In the genomic region with DNA sequence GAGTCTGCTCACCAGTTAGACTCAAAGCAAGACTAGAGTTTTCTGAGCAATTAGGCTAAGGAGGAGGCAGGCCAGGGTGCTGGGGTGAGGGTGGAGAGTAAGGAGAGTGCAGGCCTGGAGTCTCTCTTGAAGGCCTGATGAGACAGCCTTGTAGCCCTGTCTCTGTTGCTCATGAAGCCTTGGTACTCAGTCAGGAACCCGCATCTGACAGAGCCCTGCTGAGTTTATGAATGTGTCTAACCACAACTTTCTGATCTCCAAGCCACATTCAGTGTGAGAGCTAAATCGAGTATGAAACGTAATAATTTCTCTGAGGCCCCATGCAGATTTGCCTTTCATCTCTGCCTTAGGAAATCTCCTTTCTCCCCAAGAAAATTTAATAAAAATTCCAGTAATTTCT, we compare ENCODE assay signal across 8 cellular contexts.
DNase-seq lines count a peak whose midpoint lies in the region; ATAC-seq and TF ChIP-seq lines count a peak whose summit lies in the region.

No MANE protein-coding gene starts in this region.

- H3K27ac ChIP-seq in HCT116 (ENCODE audit: low read depth, low read length) (no peak overlapping the region), OCI-LY3 (ENCODE audit: low read length) (no peak overlapping the region), layer of hippocampus (ENCODE audit: low read depth, low read length) (peak overlapping the region; percentile 83)

- H4K20me1 ChIP-seq in HCT116 (ENCODE audit: insufficient read depth) (no peaks in the 10 kb centered on the region), OCI-LY3 (ENCODE audit: insufficient read depth, low read length) (peaks cover 18% of the 10 kb centered on the region; the same call in 1 of the 2 replicates)

- H3K4me1 ChIP-seq in HCT116 (ENCODE audit: control insufficient read depth in 1 of 2, insufficient read depth in 2 of 2, low read length in 2 of 2) (peaks cover 2 to 4% of the 10 kb centered on the region in 2 experiments; a peak in 3 of 4 replicates), OCI-LY3 (ENCODE audit: low read length) (peaks cover 39% of the 10 kb centered on the region)

- H2AFZ ChIP-seq in HCT116 (ENCODE audit: low read depth, low read length, poor library complexity, severe bottlenecking) (no peak overlapping the region), OCI-LY3 (ENCODE audit: low read depth, low read length) (no peak overlapping the region)

- H3K4me1 Mint-ChIP-seq in MCF 10A (ENCODE audit: insufficient read depth, unreplicated experiment): peaks cover 26% of the 10 kb centered on the region

- H3K4me2 ChIP-seq in HCT116 (ENCODE audit: low read length) (no peak overlapping the region), OCI-LY3 (ENCODE audit: low read length) (peak overlapping the region; percentile 77)

- H3K27ac Mint-ChIP-seq in MCF 10A (ENCODE audit: low read depth, unreplicated experiment): no peak overlapping the region

- TF ChIP-seq RAD21 in HCT116 (IDR thresholded peaks at IDR 0.05; ENCODE audit: low read depth): no peak

- H3K9me3 Mint-ChIP-seq in MCF 10A (ENCODE audit: unreplicated experiment): no peaks in the 10 kb centered on the region

- ATAC-seq in GM18520 (IDR thresholded peaks at IDR 0.05; ENCODE audit: unreplicated experiment) (peak; percentile 90), HCT116 (peak; percentile 40; the same call in 1 of the 2 replicates)

- POLR2A ChIA-PET in HCT116 (lab: Charles Lee) (no interaction called here), MCF 10A (lab: Yijun Ruan, JAX) (interaction anchor here (0.6 to 1.3 kb wide), 4 partner anchors 20 to 84 kb away, joined by 3 read pairs; no protein-coding TSS in a partner anchor)

- no peak overlapping the region for H3K4me3 Mint-ChIP-seq in MCF 10A (ENCODE audit: unreplicated experiment)

- DNase-seq in HCT116 (ENCODE audit: low read depth, low spot score): no peak
- DNase-seq in NCI-H1105 treated with DMSO at 0.1 percent for 48 hours (lab: John Stamatoyannopoulos, UW): no peak
- DNase-seq in occipital lobe (lab: John Stamatoyannopoulos, UW): no peak
- no peak for DNase-seq in MCF 10A (ENCODE audit: unreplicated experiment)
- DNase-seq in NOMO-1 treated with dmso at 0.1 percent for 144 hours (lab: John Stamatoyannopoulos, UW; ENCODE audit: unreplicated experiment): no peak

- H3K27me3 ChIP-seq in HCT116 (ENCODE audit: insufficient read depth, low read length) (peaks cover 4% of the 10 kb centered on the region; the same call in 1 of the 2 replicates), OCI-LY3 (ENCODE audit: low read depth, low read length) (peaks cover 65% of the 10 kb centered on the region), layer of hippocampus (ENCODE audit: control insufficient read depth, insufficient read depth, low read length) (no peaks in the 10 kb centered on the region)

- H3K79me2 ChIP-seq in HCT116 (ENCODE audit: insufficient read depth, low read length): no peaks in the 10 kb centered on the region
- H3K79me2 ChIP-seq in OCI-LY3 (ENCODE audit: low read length): no peaks in the 10 kb centered on the region

- H3K4me3 ChIP-seq in HCT116 (replicated peaks in 1 of 2; ENCODE audit: low read depth in 1 of 2, low read length in 2 of 2) (no peak overlapping the region), OCI-LY3 (ENCODE audit: low read length) (0 out of 2 replicates have a peak overlapping the region, but pooled peaks have one; percentile 38)

- H3K9me3 ChIP-seq in HCT116 (ENCODE audit: control insufficient read depth in 1 of 2, insufficient read depth in 1 of 2, low read depth in 1 of 2, low read length in 2 of 2) (no peaks in the 10 kb centered on the region), OCI-LY3 (ENCODE audit: insufficient read depth, low read length) (no peaks in the 10 kb centered on the region)

- no peaks in the 10 kb centered on the region for H3K9me2 ChIP-seq in HCT116 (ENCODE audit: insufficient read depth)

- BruUV-seq in HCT116 (replicated peaks; lab: Mats Ljungman, UMichigan) (no TSS peak), MCF 10A (replicated peaks; lab: Mats Ljungman, UMichigan) (no TSS peak)

- TF ChIP-seq POLR2A in HCT116 (IDR thresholded peaks at IDR 0.05; ENCODE audit: borderline replicate concordance, extremely low read depth, insufficient read depth, insufficient read length): no peak

- intact Hi-C loops in HCT116 (cut with micrococcal nuclease): no loop called here
- intact Hi-C loops in MCF 10A (cut with micrococcal nuclease): no loop called here

- H3K9ac ChIP-seq in HCT116 (ENCODE audit: low read length): no peak overlapping the region
- no peak overlapping the region for H3K9ac ChIP-seq in OCI-LY3 (ENCODE audit: low read length)

- no peaks in the 10 kb centered on the region for H3K36me3 Mint-ChIP-seq in MCF 10A (ENCODE audit: insufficient read depth, unreplicated experiment)

- RAD21 ChIA-PET in HCT116 (lab: Charles Lee; ENCODE audit: low non-redundant PET in 1 of 2, low total read pairs in 2 of 2, uncharacterized antibody in 2 of 2, unreplicated experiment in 2 of 2): no interaction called here

- no peaks in the 10 kb centered on the region for H3K36me3 ChIP-seq in HCT116 (ENCODE audit: control insufficient read depth in 1 of 2, insufficient read depth in 2 of 2, low read length in 2 of 2)
- H3K36me3 ChIP-seq in OCI-LY3 (replicated peaks; ENCODE audit: low read depth, low read length): no peaks in the 10 kb centered on the region

- no peaks in the 10 kb centered on the region for H3K27me3 Mint-ChIP-seq in MCF 10A (ENCODE audit: insufficient read depth, unreplicated experiment)

- TF ChIP-seq CTCF in HCT116 (IDR thresholded peaks at IDR 0.05 in 2 of 3, conservative IDR thresholded peaks at IDR 0.05 in 1 of 3; ENCODE audit: borderline replicate concordance in 1 of 3, insufficient read depth in 1 of 3, low read depth in 2 of 3, low read length in 2 of 3) (no peak), OCI-LY3 (IDR thresholded peaks at IDR 0.05; ENCODE audit: low read depth, low read length) (no peak), MCF 10A (IDR thresholded peaks at IDR 0.05; ENCODE audit: unreplicated experiment) (no peak)

- CTCF ChIA-PET in HCT116 (lab: Charles Lee) (no interaction called here), MCF 10A (lab: Yijun Ruan, JAX) (interaction anchor here (0.7 kb wide), 1 partner anchor 40 kb away, joined by 3 read pairs; no protein-coding TSS in a partner anchor)

TF ChIP-seq in HCT116, 20 proteins besides CTCF, POLR2A, EP300 and RAD21 (continues in another document):
- no peak for TF ChIP-seq MAX (IDR thresholded peaks at IDR 0.05)
- no peak for TF ChIP-seq TCF7L2 (IDR thresholded peaks at IDR 0.05; ENCODE audit: borderline replicate concordance, extremely low read depth, insufficient read depth, insufficient read length)
- no peak for TF ChIP-seq SRF (IDR thresholded peaks at IDR 0.05; ENCODE audit: low read depth)
- TF ChIP-seq YY1 (IDR thresholded peaks at IDR 0.05; ENCODE audit: extremely low read depth, insufficient replicate concordance, low read depth, low read length): no peak
- TF ChIP-seq EGR1 (IDR thresholded peaks at IDR 0.05; ENCODE audit: low read depth): no peak
- TF ChIP-seq ELF1 (IDR thresholded peaks at IDR 0.05; ENCODE audit: borderline replicate concordance, low read depth): no peak
- no peak for TF ChIP-seq ZBTB33 (IDR thresholded peaks at IDR 0.05; ENCODE audit: extremely low read depth, insufficient replicate concordance, low read length)
- TF ChIP-seq, protein P1, sequence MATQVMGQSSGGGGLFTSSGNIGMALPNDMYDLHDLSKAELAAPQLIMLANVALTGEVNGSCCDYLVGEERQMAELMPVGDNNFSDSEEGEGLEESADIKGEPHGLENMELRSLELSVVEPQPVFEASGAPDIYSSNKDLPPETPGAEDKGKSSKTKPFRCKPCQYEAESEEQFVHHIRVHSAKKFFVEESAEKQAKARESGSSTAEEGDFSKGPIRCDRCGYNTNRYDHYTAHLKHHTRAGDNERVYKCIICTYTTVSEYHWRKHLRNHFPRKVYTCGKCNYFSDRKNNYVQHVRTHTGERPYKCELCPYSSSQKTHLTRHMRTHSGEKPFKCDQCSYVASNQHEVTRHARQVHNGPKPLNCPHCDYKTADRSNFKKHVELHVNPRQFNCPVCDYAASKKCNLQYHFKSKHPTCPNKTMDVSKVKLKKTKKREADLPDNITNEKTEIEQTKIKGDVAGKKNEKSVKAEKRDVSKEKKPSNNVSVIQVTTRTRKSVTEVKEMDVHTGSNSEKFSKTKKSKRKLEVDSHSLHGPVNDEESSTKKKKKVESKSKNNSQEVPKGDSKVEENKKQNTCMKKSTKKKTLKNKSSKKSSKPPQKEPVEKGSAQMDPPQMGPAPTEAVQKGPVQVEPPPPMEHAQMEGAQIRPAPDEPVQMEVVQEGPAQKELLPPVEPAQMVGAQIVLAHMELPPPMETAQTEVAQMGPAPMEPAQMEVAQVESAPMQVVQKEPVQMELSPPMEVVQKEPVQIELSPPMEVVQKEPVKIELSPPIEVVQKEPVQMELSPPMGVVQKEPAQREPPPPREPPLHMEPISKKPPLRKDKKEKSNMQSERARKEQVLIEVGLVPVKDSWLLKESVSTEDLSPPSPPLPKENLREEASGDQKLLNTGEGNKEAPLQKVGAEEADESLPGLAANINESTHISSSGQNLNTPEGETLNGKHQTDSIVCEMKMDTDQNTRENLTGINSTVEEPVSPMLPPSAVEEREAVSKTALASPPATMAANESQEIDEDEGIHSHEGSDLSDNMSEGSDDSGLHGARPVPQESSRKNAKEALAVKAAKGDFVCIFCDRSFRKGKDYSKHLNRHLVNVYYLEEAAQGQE (IDR thresholded peaks at IDR 0.05; ENCODE audit: low read depth): no peak
- no peak for TF ChIP-seq FOSL1 (IDR thresholded peaks at IDR 0.05; ENCODE audit: low read depth)
- TF ChIP-seq ZFX (IDR thresholded peaks at IDR 0.05): no peak
